Comparison of ENCODE assay signal across 2 cellular contexts in the genomic region with DNA sequence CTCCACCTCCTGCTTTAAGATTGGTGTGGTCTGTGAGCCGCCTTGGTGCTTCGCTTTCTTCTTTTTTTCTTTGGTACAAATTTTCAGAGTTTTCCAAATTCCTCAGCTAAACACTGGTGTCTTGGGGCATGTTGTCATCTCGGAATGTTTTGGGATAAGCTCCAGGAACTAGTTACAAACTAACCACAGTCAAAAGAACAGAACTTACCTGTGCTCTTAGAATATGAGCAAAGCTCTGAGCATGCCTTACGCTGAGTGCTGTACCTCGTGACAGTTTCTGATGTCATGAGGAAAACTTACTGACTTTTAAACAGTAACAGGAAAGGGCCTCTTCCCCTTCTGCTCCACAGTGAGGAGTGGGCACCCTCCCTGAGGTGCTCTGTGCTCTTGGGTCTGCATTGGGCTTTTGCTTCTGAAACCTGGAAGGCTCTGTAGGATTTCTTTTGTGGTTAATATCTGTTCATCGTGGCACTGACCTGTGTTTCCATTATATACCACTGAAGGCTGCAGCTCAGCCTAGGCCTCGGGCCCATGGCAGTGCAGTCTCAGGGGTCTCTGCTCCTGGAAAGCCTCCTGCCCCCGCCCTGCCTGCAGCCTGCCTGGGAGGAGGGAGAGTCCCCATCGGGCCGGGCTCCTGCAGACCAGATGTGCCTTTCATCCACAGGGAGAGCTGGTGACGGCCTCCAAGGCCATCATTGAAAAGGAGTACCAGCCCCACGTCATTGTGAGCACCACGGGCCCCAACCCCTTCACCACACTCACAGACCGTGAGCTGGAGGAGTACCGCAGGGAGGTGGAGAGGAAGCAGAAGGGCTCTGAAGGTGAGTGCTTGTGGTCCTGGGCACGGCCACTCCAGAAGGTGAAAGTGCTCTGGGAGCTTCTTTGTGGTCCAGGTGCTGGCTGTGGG.
TF ChIP-seq lines count a peak whose summit lies in the region.

No MANE protein-coding gene starts in this region.

TF ChIP-seq in HepG2, 621 proteins besides CTCF, POLR2A, EP300 and RAD21:
- TF ChIP-seq GMEB2 (CRISPR knock-in tag; IDR thresholded peaks at IDR 0.05; ENCODE audit: low read depth) = no peak
- TF ChIP-seq IKZF1 (IDR thresholded peaks at IDR 0.05) = no peak
- TF ChIP-seq, protein P1, sequence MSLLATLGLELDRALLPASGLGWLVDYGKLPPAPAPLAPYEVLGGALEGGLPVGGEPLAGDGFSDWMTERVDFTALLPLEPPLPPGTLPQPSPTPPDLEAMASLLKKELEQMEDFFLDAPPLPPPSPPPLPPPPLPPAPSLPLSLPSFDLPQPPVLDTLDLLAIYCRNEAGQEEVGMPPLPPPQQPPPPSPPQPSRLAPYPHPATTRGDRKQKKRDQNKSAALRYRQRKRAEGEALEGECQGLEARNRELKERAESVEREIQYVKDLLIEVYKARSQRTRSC (CRISPR knock-in tag; IDR thresholded peaks at IDR 0.05; ENCODE audit: low read depth) = no peak
- TF ChIP-seq ZSCAN9 (CRISPR knock-in tag; IDR thresholded peaks at IDR 0.05; ENCODE audit: borderline replicate concordance) = no peak
- no peak for TF ChIP-seq AKAP8 (CRISPR knock-in tag; IDR thresholded peaks at IDR 0.05)
- no peak for TF ChIP-seq ZNF746 (CRISPR knock-in tag; IDR thresholded peaks at IDR 0.05)
- TF ChIP-seq ZNF747 (CRISPR knock-in tag; IDR thresholded peaks at IDR 0.05; ENCODE audit: borderline replicate concordance) = no peak
- no peak for TF ChIP-seq ZBTB46 (CRISPR knock-in tag; IDR thresholded peaks at IDR 0.05; ENCODE audit: borderline replicate concordance)

TF ChIP-seq in WTC11, 78 proteins besides CTCF, POLR2A, EP300 and RAD21:
- TF ChIP-seq ZNF219 (CRISPR knock-in tag; IDR thresholded peaks at IDR 0.05; ENCODE audit: borderline replicate concordance) (no peak), CBFB (CRISPR knock-in tag; IDR thresholded peaks at IDR 0.05; ENCODE audit: low read depth) (no peak), SP1 (CRISPR knock-in tag; conservative IDR thresholded peaks at IDR 0.05) (no peak), CREB1 (CRISPR knock-in tag; IDR thresholded peaks at IDR 0.05) (no peak), KAT7 (CRISPR knock-in tag; IDR thresholded peaks at IDR 0.05; ENCODE audit: borderline replicate concordance) (no peak), ZNF396 (CRISPR knock-in tag; IDR thresholded peaks at IDR 0.05; ENCODE audit: borderline replicate concordance) (no peak), TCF7 (CRISPR knock-in tag; IDR thresholded peaks at IDR 0.05; ENCODE audit: low read depth) (no peak), ZNF425 (CRISPR knock-in tag; conservative IDR thresholded peaks at IDR 0.05) (no peak)
- TF ChIP-seq, protein P2, sequence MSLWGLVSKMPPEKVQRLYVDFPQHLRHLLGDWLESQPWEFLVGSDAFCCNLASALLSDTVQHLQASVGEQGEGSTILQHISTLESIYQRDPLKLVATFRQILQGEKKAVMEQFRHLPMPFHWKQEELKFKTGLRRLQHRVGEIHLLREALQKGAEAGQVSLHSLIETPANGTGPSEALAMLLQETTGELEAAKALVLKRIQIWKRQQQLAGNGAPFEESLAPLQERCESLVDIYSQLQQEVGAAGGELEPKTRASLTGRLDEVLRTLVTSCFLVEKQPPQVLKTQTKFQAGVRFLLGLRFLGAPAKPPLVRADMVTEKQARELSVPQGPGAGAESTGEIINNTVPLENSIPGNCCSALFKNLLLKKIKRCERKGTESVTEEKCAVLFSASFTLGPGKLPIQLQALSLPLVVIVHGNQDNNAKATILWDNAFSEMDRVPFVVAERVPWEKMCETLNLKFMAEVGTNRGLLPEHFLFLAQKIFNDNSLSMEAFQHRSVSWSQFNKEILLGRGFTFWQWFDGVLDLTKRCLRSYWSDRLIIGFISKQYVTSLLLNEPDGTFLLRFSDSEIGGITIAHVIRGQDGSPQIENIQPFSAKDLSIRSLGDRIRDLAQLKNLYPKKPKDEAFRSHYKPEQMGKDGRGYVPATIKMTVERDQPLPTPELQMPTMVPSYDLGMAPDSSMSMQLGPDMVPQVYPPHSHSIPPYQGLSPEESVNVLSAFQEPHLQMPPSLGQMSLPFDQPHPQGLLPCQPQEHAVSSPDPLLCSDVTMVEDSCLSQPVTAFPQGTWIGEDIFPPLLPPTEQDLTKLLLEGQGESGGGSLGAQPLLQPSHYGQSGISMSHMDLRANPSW (CRISPR knock-in tag; conservative IDR thresholded peaks at IDR 0.05; ENCODE audit: low read depth) = no peak
- TF ChIP-seq, protein P3, sequence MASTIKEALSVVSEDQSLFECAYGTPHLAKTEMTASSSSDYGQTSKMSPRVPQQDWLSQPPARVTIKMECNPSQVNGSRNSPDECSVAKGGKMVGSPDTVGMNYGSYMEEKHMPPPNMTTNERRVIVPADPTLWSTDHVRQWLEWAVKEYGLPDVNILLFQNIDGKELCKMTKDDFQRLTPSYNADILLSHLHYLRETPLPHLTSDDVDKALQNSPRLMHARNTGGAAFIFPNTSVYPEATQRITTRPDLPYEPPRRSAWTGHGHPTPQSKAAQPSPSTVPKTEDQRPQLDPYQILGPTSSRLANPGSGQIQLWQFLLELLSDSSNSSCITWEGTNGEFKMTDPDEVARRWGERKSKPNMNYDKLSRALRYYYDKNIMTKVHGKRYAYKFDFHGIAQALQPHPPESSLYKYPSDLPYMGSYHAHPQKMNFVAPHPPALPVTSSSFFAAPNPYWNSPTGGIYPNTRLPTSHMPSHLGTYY (CRISPR knock-in tag; IDR thresholded peaks at IDR 0.05) = no peak
- TF ChIP-seq, protein P4, sequence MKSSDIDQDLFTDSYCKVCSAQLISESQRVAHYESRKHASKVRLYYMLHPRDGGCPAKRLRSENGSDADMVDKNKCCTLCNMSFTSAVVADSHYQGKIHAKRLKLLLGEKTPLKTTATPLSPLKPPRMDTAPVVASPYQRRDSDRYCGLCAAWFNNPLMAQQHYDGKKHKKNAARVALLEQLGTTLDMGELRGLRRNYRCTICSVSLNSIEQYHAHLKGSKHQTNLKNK (CRISPR knock-in tag; IDR thresholded peaks at IDR 0.05) = no peak
